1 cellular context compared by ENCODE assay signal in genomic region chr10:6086375-6087233, GRCh38.
A peak's percentile ranks its signal among the peaks of the same experiment; 100 is the strongest.
TF ChIP-seq lines count a peak whose summit lies in the region.

No MANE protein-coding gene starts in this region.

TF ChIP-seq in SK-N-SH, 30 proteins besides CTCF, POLR2A, EP300 and RAD21 (continued from another document):
- peak; percentile 71; the same call in 1 of the 2 replicates for TF ChIP-seq SIN3A (IDR thresholded peaks at IDR 0.05; ENCODE audit: borderline replicate concordance, low read depth, low read length)
- 0 out of 2 replicates have a peak, but pooled peaks have one; percentile 9 for TF ChIP-seq RFX5 (IDR thresholded peaks at IDR 0.05; ENCODE audit: low read length)
- peak; percentile 60; the same call in 1 of the 2 replicates for TF ChIP-seq TCF12 (IDR thresholded peaks at IDR 0.05)
- TF ChIP-seq YY1 (IDR thresholded peaks at IDR 0.05; ENCODE audit: low read depth), result no peak
- TF ChIP-seq RXRA (IDR thresholded peaks at IDR 0.05; ENCODE audit: borderline replicate concordance, low read depth), result no peak
- TF ChIP-seq FOXJ3 (CRISPR knock-in tag; IDR thresholded peaks at IDR 0.05), result peak; percentile 91
- no peak for TF ChIP-seq FOSL2 (IDR thresholded peaks at IDR 0.05; ENCODE audit: borderline replicate concordance, low read depth)
- TF ChIP-seq MXI1 (IDR thresholded peaks at IDR 0.05; ENCODE audit: low read depth, low read length), result peak; percentile 82
- TF ChIP-seq CHD2 (IDR thresholded peaks at IDR 0.05; ENCODE audit: low read length, partially characterized antibody), result peak; percentile 88
- TF ChIP-seq SMC3 (IDR thresholded peaks at IDR 0.05; ENCODE audit: low read depth, low read length), result peak; percentile 50
- no peak for TF ChIP-seq JUND (IDR thresholded peaks at IDR 0.05)
- TF ChIP-seq ELF1 (IDR thresholded peaks at IDR 0.05), result no peak
- 0 out of 2 replicates have a peak, but pooled peaks have one; percentile 29 for TF ChIP-seq USF1 (IDR thresholded peaks at IDR 0.05; ENCODE audit: borderline replicate concordance, low read depth)
- no peak for TF ChIP-seq MAX (IDR thresholded peaks at IDR 0.05; ENCODE audit: low read depth)
- no peak for TF ChIP-seq NFIC (IDR thresholded peaks at IDR 0.05; ENCODE audit: borderline replicate concordance)
- no peak for TF ChIP-seq POLR2AphosphoS5 (IDR thresholded peaks at IDR 0.05; ENCODE audit: low read depth, low read length)
- no peak for TF ChIP-seq IRF3 (IDR thresholded peaks at IDR 0.05; ENCODE audit: low read depth, low read length)
- no peak for TF ChIP-seq NRF1 (IDR thresholded peaks at IDR 0.05; ENCODE audit: low read depth, low read length)
- TF ChIP-seq FOXM1 (IDR thresholded peaks at IDR 0.05; ENCODE audit: low read depth), result no peak
- no peak for TF ChIP-seq ZBTB33 (IDR thresholded peaks at IDR 0.05; ENCODE audit: borderline replicate concordance, low read depth)
